ENCODE assay signal across 8 cellular contexts in the genomic region with DNA sequence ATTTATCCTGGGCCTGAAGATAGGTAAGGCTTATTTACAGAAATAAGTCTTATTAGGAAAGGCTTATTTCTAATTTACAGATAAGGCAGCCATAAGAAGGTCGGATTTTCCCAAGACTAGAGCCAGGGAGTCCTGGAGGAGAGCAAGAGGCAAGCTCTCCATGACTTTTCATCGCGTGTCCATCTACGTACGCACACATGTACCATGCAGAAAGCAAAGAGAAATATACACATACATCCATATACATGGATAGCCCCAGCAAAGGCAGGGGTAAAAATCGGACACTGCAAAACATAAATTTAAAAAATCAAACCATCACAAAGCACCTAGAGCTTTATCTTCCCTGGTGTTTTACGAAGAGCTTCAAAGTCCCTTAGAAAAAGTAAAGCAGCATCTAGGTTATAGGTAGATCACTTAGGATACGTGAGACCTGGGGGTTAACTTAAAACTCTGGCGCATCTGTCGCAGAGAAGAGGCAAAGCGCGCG. TPM values are rescaled to one million over a fixed set of nuclear protein-coding genes. Genes with fewer than 3 reads are reported as not detected.
A peak's percentile ranks its signal among the peaks of the same experiment; 100 is the strongest.
DNase-seq lines count a peak whose midpoint lies in the region; ATAC-seq and TF ChIP-seq lines count a peak whose summit lies in the region.

No MANE protein-coding gene starts in this region.

- no peak for TF ChIP-seq CTCF in A673 (conservative IDR thresholded peaks at IDR 0.05; ENCODE audit: low read depth, low read length)
- TF ChIP-seq CTCF in upper lobe of left lung (IDR thresholded peaks at IDR 0.05), result peak in 1 of 6 experiments; percentile 24

- POLR2A ChIA-PET in A673 (lab: Charles Lee; ENCODE audit: low non-redundant PET), result interaction anchor here (0.5 to 0.7 kb wide), 2 partner anchors 149 to 670 kb away, joined by 4 to 6 read pairs; no protein-coding TSS in a partner anchor

- peak; percentile 19 for DNase-seq in A673 (ENCODE audit: low spot score)
- DNase-seq in NCI-H2227 (lab: John Stamatoyannopoulos, UW; ENCODE audit: unreplicated experiment), result peak; percentile 50
- DNase-seq in caudate nucleus (lab: John Stamatoyannopoulos, UW), result peak in 1 of 61 donors; percentile 32
- DNase-seq in lung microvascular endothelial cell (ENCODE audit: low read depth in 2 of 2), result peak; percentile 33 to 34
- DNase-seq in upper lobe of left lung, result no peak
- no peak for DNase-seq in NCI-H2029 treated with DMSO at 0.1 percent for 48 hours (lab: John Stamatoyannopoulos, UW)
- DNase-seq in H4 (ENCODE audit: low spot score), result no peak

- TF ChIP-seq EP300 in upper lobe of left lung (IDR thresholded peaks at IDR 0.05), result no peak

- ATAC-seq in GM18909 (IDR thresholded peaks at IDR 0.05; ENCODE audit: poor library complexity, unreplicated experiment) (peak; percentile 8), upper lobe of left lung (ENCODE audit: low FRiP score in 2 of 2) (peak in 1 of 2 donors; percentile 6)

- intact Hi-C loops in A673 (cut with micrococcal nuclease; ENCODE audit: unreplicated experiment), result no loop called here

- TF ChIP-seq POLR2A in upper lobe of left lung (IDR thresholded peaks at IDR 0.05), result no peak

- H3K27me3 ChIP-seq in A673 (replicated peaks; ENCODE audit: insufficient read depth, low read depth, low read length, poor library complexity), result no peaks in the 10 kb centered on the region
- H3K27me3 ChIP-seq in upper lobe of left lung, result no peaks in the 10 kb centered on the region

- H3K4me3 ChIP-seq in A673 (ENCODE audit: low read depth, low read length, poor library complexity, severe bottlenecking), result peak overlapping the region; percentile 87
- H3K4me3 ChIP-seq in upper lobe of left lung, result peak overlapping the region in 3 of 4 donors; percentile 70 to 87 (median 84)

- BruUV-seq in A673 (replicated peaks; lab: Mats Ljungman, UMichigan), result TSS peak; percentile 90

- H3K27ac ChIP-seq in A673 (ENCODE audit: low read depth, low read length, poor library complexity, severe bottlenecking), result peak overlapping the region; percentile 91
- H3K27ac ChIP-seq in caudate nucleus (ENCODE audit: low read depth, low read length), result peak overlapping the region; percentile 74
- peak overlapping the region; percentile 97 to 98 (median 98) for H3K27ac ChIP-seq in upper lobe of left lung

- H3K36me3 ChIP-seq in A673 (ENCODE audit: insufficient read depth, low read length, poor library complexity, severe bottlenecking), result no peaks in the 10 kb centered on the region
- H3K36me3 ChIP-seq in upper lobe of left lung, result no peaks in the 10 kb centered on the region

- CTCF ChIA-PET in A673 (lab: Charles Lee), result no interaction called here

- H3K4me1 ChIP-seq in A673 (ENCODE audit: insufficient read depth, low read length, poor library complexity, severe bottlenecking) (no peaks in the 10 kb centered on the region), upper lobe of left lung (peaks cover 19 to 31% (median 22%) of the 10 kb centered on the region in 4 donors)

- no peaks in the 10 kb centered on the region for H3K9me3 ChIP-seq in A673 (ENCODE audit: low read depth, low read length, poor library complexity, severe bottlenecking)
- no peaks in the 10 kb centered on the region for H3K9me3 ChIP-seq in upper lobe of left lung

- WGBS in upper lobe of left lung, 2 donors, result 4 to 8% methylated on average over 8 to 13 of the region's 13 CpGs

RNA-seq across cellular contexts. Expression of a gene that starts 25.8 kb away (rescaled TPM):
- total RNA-seq in A673 (2021) (22.1 and 22.6 TPM in 2 replicates), lung microvascular endothelial cell (15.3 and 20.8 TPM in 2 replicates), upper lobe of left lung (10 to 100 TPM; 14.6 to 35.4 (median 17.1) TPM)
- total RNA-seq in H4 (2014; rRNA removed; shearing (Covaris generic)), result 20.9 and 22.2 TPM in 2 replicates

Comparison
In these comparisons a context has a peak if more than half of its experiments do, and no peak if none do; other contexts are left out.
1. DNase-seq: peak in A673 (single experiment), NCI-H2227 (single experiment) and lung microvascular endothelial cell (2 of 2); none in upper lobe of left lung (0 of 2), NCI-H2029 treated with DMSO at 0.1 percent for 48 hours (single experiment) and H4 (single experiment).
2. Peak in every context shown above with its lines, with median percentiles within 50 percentile points of each other: H3K27ac ChIP-seq.